In genomic region chr17:34991606-34992005, GRCh38 we compare ENCODE assay signal across 26 cellular contexts. TPM values are rescaled to one million over a fixed set of nuclear protein-coding genes. Genes with fewer than 3 reads are reported as not detected.
DNase-seq lines count a peak whose midpoint lies in the region; ATAC-seq and TF ChIP-seq lines count a peak whose summit lies in the region.
"Had no signal": no experiment of that assay in that cellular context is flagged by ENCODE, and none has a peak within 500 bp of the region (broad histone marks: within the 10 kb centered on the region; RNA-seq: fewer than 3 reads in every experiment).

No MANE protein-coding gene starts in this region.

- H3K27me3 Mint-ChIP-seq in activated T-cell treated with anti-CD3 and anti-CD28 coated beads, Interleukin-2, amount 50 U/mL, for 24 hours: no peaks in the 10 kb centered on the region
- no peaks in the 10 kb centered on the region for H3K27me3 Mint-ChIP-seq in activated T-cell treated with anti-CD3 and anti-CD28 coated beads, Interleukin-2, amount 50 U/mL, for 4 hours (ENCODE audit: low read depth)
- H3K27me3 Mint-ChIP-seq in chondrocyte (ENCODE audit: low read depth): no peaks in the 10 kb centered on the region

- peak overlapping the region; percentile 37 for H3K4me3 ChIP-seq in NB4 (ENCODE audit: low read depth, low read length)
- no peak overlapping the region for H3K4me3 ChIP-seq in endocrine pancreas (ENCODE audit: control insufficient read depth, insufficient read depth, low read length)
- H3K4me3 ChIP-seq: heart right ventricle, psoas muscle had no signal

- no peaks in the 10 kb centered on the region for H3K9me3 ChIP-seq in endocrine pancreas (ENCODE audit: control insufficient read depth, low read length)
- H3K9me3 ChIP-seq: heart right ventricle, psoas muscle had no signal

- no peaks in the 10 kb centered on the region for H3K27me3 ChIP-seq in endocrine pancreas (ENCODE audit: control insufficient read depth, insufficient read depth, low read length)
- H3K27me3 ChIP-seq: brain microvascular endothelial cell, heart right ventricle had no signal

- peaks cover 96% of the 10 kb centered on the region for H3K36me3 Mint-ChIP-seq in activated T-cell treated with anti-CD3 and anti-CD28 coated beads, Interleukin-2, amount 50 U/mL, for 24 hours (ENCODE audit: low read depth)
- H3K36me3 Mint-ChIP-seq in activated T-cell treated with anti-CD3 and anti-CD28 coated beads, Interleukin-2, amount 50 U/mL, for 4 hours (ENCODE audit: insufficient read depth): peaks cover 64% of the 10 kb centered on the region
- peaks cover 97% of the 10 kb centered on the region for H3K36me3 Mint-ChIP-seq in stimulated activated effector memory CD8-positive, alpha-beta T cell treated with anti-CD3 and anti-CD28 coated beads, Interleukin-12 subunit alpha, Interleukin-12 subunit beta, amount 100 ng/mL, for 72 hours
- peaks cover 43% of the 10 kb centered on the region for H3K36me3 Mint-ChIP-seq in chondrocyte (ENCODE audit: low read depth)

- no peaks in the 10 kb centered on the region for H3K4me1 ChIP-seq in endocrine pancreas (ENCODE audit: control insufficient read depth, insufficient read depth, low read length)
- H3K4me1 ChIP-seq: psoas muscle had no signal

- H3K36me3 ChIP-seq in endocrine pancreas (ENCODE audit: control insufficient read depth, insufficient read depth, low read length): no peaks in the 10 kb centered on the region

- TF ChIP-seq CTCF in NB4 (IDR thresholded peaks at IDR 0.05; ENCODE audit: low read depth, low read length): peak; percentile 37
- TF ChIP-seq CTCF in chondrocyte (IDR thresholded peaks at IDR 0.05): no peak

- no peak for TF ChIP-seq POLR2A in NB4 (IDR thresholded peaks at IDR 0.05; ENCODE audit: extremely low read depth, insufficient read length)

- DNase-seq in activated T-cell treated with anti-CD3 and anti-CD28 coated beads, Interleukin-2, amount 50 U/mL, for 24 hours: no peak
- DNase-seq in activated T-cell treated with anti-CD3 and anti-CD28 coated beads, Interleukin-2, amount 50 U/mL, for 4 hours: no peak
- DNase-seq in NB4 (ENCODE audit: low read depth) (peak; percentile 94), epidermal melanocyte (ENCODE audit: insufficient read length, low spot score) (no peak), chondrocyte (ENCODE audit: low spot score) (no peak)
- DNase-seq in stimulated activated effector memory CD8-positive, alpha-beta T cell treated with anti-CD3 and anti-CD28 coated beads, Interleukin-12 subunit alpha, Interleukin-12 subunit beta, amount 100 ng/mL, for 72 hours (ENCODE audit: low spot score in 2 of 2): no peak
- DNase-seq: activated naive CD4-positive, alpha-beta T cell treated with Interleukin-2 at 50 U/mL for 16 hours; activated T-cell treated with anti-CD3 and anti-CD28 coated beads, Interleukin-2, amount 50 U/mL, for 1 hour; amniotic stem cell; brain microvascular endothelial cell; CD8-positive, alpha-beta T cell; DMS 273 treated with DMSO at 0.1 percent for 48 hours; EL; erythroblast; heart right ventricle; IMR-90; mesendoderm; NCI-H1417; NCI-H2081; NCI-H226; psoas muscle; T-helper 1 cell; trophoblast cell had no signal

- H3K27ac Mint-ChIP-seq in activated T-cell treated with anti-CD3 and anti-CD28 coated beads, Interleukin-2, amount 50 U/mL, for 24 hours: peak overlapping the region; percentile 42
- peak overlapping the region; percentile 68 for H3K27ac Mint-ChIP-seq in stimulated activated effector memory CD8-positive, alpha-beta T cell treated with anti-CD3 and anti-CD28 coated beads, Interleukin-12 subunit alpha, Interleukin-12 subunit beta, amount 100 ng/mL, for 72 hours
- no peak overlapping the region for H3K27ac Mint-ChIP-seq in chondrocyte (ENCODE audit: unreplicated experiment)
- H3K27ac Mint-ChIP-seq: CD8-positive, alpha-beta T cell had no signal

- no peaks in the 10 kb centered on the region for H3K9me3 Mint-ChIP-seq in activated T-cell treated with anti-CD3 and anti-CD28 coated beads, Interleukin-2, amount 50 U/mL, for 24 hours
- no peaks in the 10 kb centered on the region for H3K9me3 Mint-ChIP-seq in activated T-cell treated with anti-CD3 and anti-CD28 coated beads, Interleukin-2, amount 50 U/mL, for 4 hours
- H3K9me3 Mint-ChIP-seq in stimulated activated effector memory CD8-positive, alpha-beta T cell treated with anti-CD3 and anti-CD28 coated beads, Interleukin-12 subunit alpha, Interleukin-12 subunit beta, amount 100 ng/mL, for 72 hours: no peaks in the 10 kb centered on the region
- H3K9me3 Mint-ChIP-seq in chondrocyte (ENCODE audit: low read depth): no peaks in the 10 kb centered on the region
- H3K9me3 Mint-ChIP-seq: CD8-positive, alpha-beta T cell had no signal

- ATAC-seq in activated T-cell treated with anti-CD3 and anti-CD28 coated beads, Interleukin-2, amount 50 U/mL, for 4 hours: no peak
- no peak for ATAC-seq in stimulated activated effector memory CD8-positive, alpha-beta T cell treated with anti-CD3 and anti-CD28 coated beads, Interleukin-12 subunit alpha, Interleukin-12 subunit beta, amount 100 ng/mL, for 72 hours
- ATAC-seq in GM21515 (IDR thresholded peaks at IDR 0.05; ENCODE audit: unreplicated experiment): no peak
- ATAC-seq: activated CD4-positive, CD25-positive, alpha-beta regulatory T cell treated with anti-CD3 and anti-CD28 coated beads, Interleukin-2, amount 50 U/mL, for 24 hours; CD8-positive, alpha-beta T cell; psoas muscle had no signal

- H3K9ac ChIP-seq in endocrine pancreas (ENCODE audit: control insufficient read depth, insufficient read depth, low read length): peak overlapping the region; percentile 4

- peaks cover 2% of the 10 kb centered on the region for H3K4me1 Mint-ChIP-seq in activated T-cell treated with anti-CD3 and anti-CD28 coated beads, Interleukin-2, amount 50 U/mL, for 24 hours (ENCODE audit: low read depth)
- H3K4me1 Mint-ChIP-seq in activated T-cell treated with anti-CD3 and anti-CD28 coated beads, Interleukin-2, amount 50 U/mL, for 4 hours (ENCODE audit: low read depth): peaks cover 2% of the 10 kb centered on the region
- peaks cover 14% of the 10 kb centered on the region for H3K4me1 Mint-ChIP-seq in stimulated activated effector memory CD8-positive, alpha-beta T cell treated with anti-CD3 and anti-CD28 coated beads, Interleukin-12 subunit alpha, Interleukin-12 subunit beta, amount 100 ng/mL, for 72 hours
- H3K4me1 Mint-ChIP-seq in chondrocyte (ENCODE audit: low read depth): peaks cover 3% of the 10 kb centered on the region

- H3K4me3 Mint-ChIP-seq in activated T-cell treated with anti-CD3 and anti-CD28 coated beads, Interleukin-2, amount 50 U/mL, for 24 hours: no peak overlapping the region
- H3K4me3 Mint-ChIP-seq in activated T-cell treated with anti-CD3 and anti-CD28 coated beads, Interleukin-2, amount 50 U/mL, for 4 hours: no peak overlapping the region
- no peak overlapping the region for H3K4me3 Mint-ChIP-seq in stimulated activated effector memory CD8-positive, alpha-beta T cell treated with anti-CD3 and anti-CD28 coated beads, Interleukin-12 subunit alpha, Interleukin-12 subunit beta, amount 100 ng/mL, for 72 hours
- no peak overlapping the region for H3K4me3 Mint-ChIP-seq in chondrocyte (ENCODE audit: unreplicated experiment)
- H3K4me3 Mint-ChIP-seq: CD8-positive, alpha-beta T cell had no signal

RNA-seq across cellular contexts. Expression of gene LIG3, which starts 11.3 kb away (rescaled TPM):
- total RNA-seq in activated T-cell treated with anti-CD3 and anti-CD28 coated beads, Interleukin-2, amount 50 U/mL, for 4 hours: 10 to 100 TPM; 54.3 to 63.9 (median 58.2) TPM
- total RNA-seq in chondrocyte: 26.0 to 40.4 TPM (median 28.8 TPM) in 3 replicates

RNA-seq across cellular contexts. Expression of gene ZNF830, which starts 30.3 kb away (rescaled TPM):
- 10 to 100 TPM; 22.7 to 24.5 (median 22.8) TPM for total RNA-seq in activated T-cell treated with anti-CD3 and anti-CD28 coated beads, Interleukin-2, amount 50 U/mL, for 4 hours
- 12.0 to 16.0 TPM (median 12.3 TPM) in 3 replicates for total RNA-seq in chondrocyte

RNA-seq across cellular contexts. Expression of gene CCT6B, which starts 30.3 kb away (rescaled TPM):
- total RNA-seq in activated T-cell treated with anti-CD3 and anti-CD28 coated beads, Interleukin-2, amount 50 U/mL, for 4 hours: 1 to 10 TPM in 1 of 3 donors, under 1 TPM in 2; 0.51 to 1.0 (median 0.95) TPM
- total RNA-seq in chondrocyte: 2.1 to 3.0 TPM (median 2.1 TPM) in 3 replicates
